In genomic region chr3:112327371-112327951, GRCh38 we compare ENCODE assay signal across 8 cellular contexts. TPM values are rescaled to one million over a fixed set of nuclear protein-coding genes. Genes with fewer than 3 reads are reported as not detected.
A peak's percentile ranks its signal among the peaks of the same experiment; 100 is the strongest.
DNase-seq lines count a peak whose midpoint lies in the region; ATAC-seq, FAIRE-seq and TF ChIP-seq lines count a peak whose summit lies in the region.

No MANE protein-coding gene starts in this region.

- no peaks in the 10 kb centered on the region for H3K79me2 ChIP-seq in OCI-LY3 (ENCODE audit: low read length)

- H3K9ac ChIP-seq in OCI-LY3 (ENCODE audit: low read length): no peak overlapping the region

- H3K9me3 ChIP-seq in OCI-LY3 (ENCODE audit: insufficient read depth, low read length) (no peaks in the 10 kb centered on the region), breast epithelium (no peaks in the 10 kb centered on the region)

- H3K27ac Mint-ChIP-seq in activated naive CD8-positive, alpha-beta T cell treated with anti-CD3 and anti-CD28 coated beads, Interleukin-2, amount 10 ng/mL, durations not matched to agents 7 days and 5 days: no peak overlapping the region
- H3K27ac Mint-ChIP-seq in activated naive CD8-positive, alpha-beta T cell treated with anti-CD3 and anti-CD28 coated beads for 36 hours: no peak overlapping the region
- no peak overlapping the region for H3K27ac Mint-ChIP-seq in type B pancreatic cell

- ATAC-seq in activated naive CD8-positive, alpha-beta T cell treated with anti-CD3 and anti-CD28 coated beads, Interleukin-2, amount 10 ng/mL, durations not matched to agents 7 days and 5 days (ENCODE audit: low read depth): peak; percentile 97
- peak; percentile 91 for ATAC-seq in GM21737 (IDR thresholded peaks at IDR 0.05; ENCODE audit: unreplicated experiment)

- H3K27ac ChIP-seq in OCI-LY3 (ENCODE audit: low read length): no peak overlapping the region
- no peak overlapping the region for H3K27ac ChIP-seq in breast epithelium

- H3K36me3 Mint-ChIP-seq in activated naive CD8-positive, alpha-beta T cell treated with anti-CD3 and anti-CD28 coated beads, Interleukin-2, amount 10 ng/mL, durations not matched to agents 7 days and 5 days: no peaks in the 10 kb centered on the region
- no peaks in the 10 kb centered on the region for H3K36me3 Mint-ChIP-seq in activated naive CD8-positive, alpha-beta T cell treated with anti-CD3 and anti-CD28 coated beads for 36 hours
- H3K36me3 Mint-ChIP-seq in type B pancreatic cell: no peaks in the 10 kb centered on the region

- no peaks in the 10 kb centered on the region for H4K20me1 ChIP-seq in OCI-LY3 (ENCODE audit: insufficient read depth, low read length)

- H3K4me3 Mint-ChIP-seq in activated naive CD8-positive, alpha-beta T cell treated with anti-CD3 and anti-CD28 coated beads, Interleukin-2, amount 10 ng/mL, durations not matched to agents 7 days and 5 days: no peak overlapping the region
- H3K4me3 Mint-ChIP-seq in activated naive CD8-positive, alpha-beta T cell treated with anti-CD3 and anti-CD28 coated beads for 36 hours: no peak overlapping the region
- H3K4me3 Mint-ChIP-seq in type B pancreatic cell: no peak overlapping the region

- TF ChIP-seq CTCF in OCI-LY3 (IDR thresholded peaks at IDR 0.05; ENCODE audit: low read depth, low read length) (peak; percentile 89), breast epithelium (IDR thresholded peaks at IDR 0.05) (peak in 2 of 3 donors; percentile 49 to 56), type B pancreatic cell (conservative IDR thresholded peaks at IDR 0.05) (peak; percentile 82)

- H3K4me3 ChIP-seq in OCI-LY3 (ENCODE audit: low read length): no peak overlapping the region
- H3K4me3 ChIP-seq in breast epithelium: no peak overlapping the region

- intact Hi-C loops in breast epithelium (cut with DNase I; ENCODE audit: low total_unique reads): no loop called here

- H3K4me2 ChIP-seq in OCI-LY3 (ENCODE audit: low read length): no peak overlapping the region

- peaks cover 4% of the 10 kb centered on the region for H3K27me3 Mint-ChIP-seq in activated naive CD8-positive, alpha-beta T cell treated with anti-CD3 and anti-CD28 coated beads, Interleukin-2, amount 10 ng/mL, durations not matched to agents 7 days and 5 days
- peaks cover 3% of the 10 kb centered on the region for H3K27me3 Mint-ChIP-seq in activated naive CD8-positive, alpha-beta T cell treated with anti-CD3 and anti-CD28 coated beads for 36 hours
- no peaks in the 10 kb centered on the region for H3K27me3 Mint-ChIP-seq in type B pancreatic cell

- POLR2A ChIA-PET in activated naive CD8-positive, alpha-beta T cell treated with anti-CD3 and anti-CD28 coated beads, Interleukin-2, amount 10 ng/mL, durations not matched to agents 7 days and 5 days (lab: Charles Lee): no interaction called here

- H3K4me1 ChIP-seq in OCI-LY3 (ENCODE audit: low read length) (peaks cover 4% of the 10 kb centered on the region; the same call in 1 of the 2 replicates), breast epithelium (no peaks in the 10 kb centered on the region)

- FAIRE-seq in HTR-8/SVneo (lab: Jason Lieb, UNC): peak; percentile 54

- DNase-seq in activated naive CD8-positive, alpha-beta T cell treated with anti-CD3 and anti-CD28 coated beads, Interleukin-2, amount 10 ng/mL, durations not matched to agents 7 days and 5 days: no peak
- DNase-seq in activated naive CD8-positive, alpha-beta T cell treated with anti-CD3 and anti-CD28 coated beads for 36 hours: no peak
- DNase-seq in HTR-8/SVneo (ENCODE audit: insufficient read length, low spot score): peak; percentile 65
- DNase-seq in breast epithelium (ENCODE audit: low spot score in 2 of 2): no peak
- peak; percentile 71 for DNase-seq in kidney tubule cell (ENCODE audit: low spot score)
- no peak for DNase-seq in type B pancreatic cell (ENCODE audit: extremely low spot score, unreplicated experiment)

- H3K36me3 ChIP-seq in OCI-LY3 (replicated peaks; ENCODE audit: low read depth, low read length) (no peaks in the 10 kb centered on the region), breast epithelium (no peaks in the 10 kb centered on the region)

- H2AFZ ChIP-seq in OCI-LY3 (ENCODE audit: low read depth, low read length): no peak overlapping the region

- no peaks in the 10 kb centered on the region for H3K9me3 Mint-ChIP-seq in activated naive CD8-positive, alpha-beta T cell treated with anti-CD3 and anti-CD28 coated beads, Interleukin-2, amount 10 ng/mL, durations not matched to agents 7 days and 5 days
- H3K9me3 Mint-ChIP-seq in activated naive CD8-positive, alpha-beta T cell treated with anti-CD3 and anti-CD28 coated beads for 36 hours: no peaks in the 10 kb centered on the region
- no peaks in the 10 kb centered on the region for H3K9me3 Mint-ChIP-seq in type B pancreatic cell

- no peaks in the 10 kb centered on the region for H3K27me3 ChIP-seq in OCI-LY3 (ENCODE audit: low read depth, low read length)
- no peaks in the 10 kb centered on the region for H3K27me3 ChIP-seq in breast epithelium

- H3K4me1 Mint-ChIP-seq in activated naive CD8-positive, alpha-beta T cell treated with anti-CD3 and anti-CD28 coated beads, Interleukin-2, amount 10 ng/mL, durations not matched to agents 7 days and 5 days: peaks cover 1% of the 10 kb centered on the region
- H3K4me1 Mint-ChIP-seq in activated naive CD8-positive, alpha-beta T cell treated with anti-CD3 and anti-CD28 coated beads for 36 hours: peaks cover 2% of the 10 kb centered on the region
- no peaks in the 10 kb centered on the region for H3K4me1 Mint-ChIP-seq in type B pancreatic cell (ENCODE audit: unreplicated experiment)

- TF ChIP-seq POLR2A in breast epithelium (IDR thresholded peaks at IDR 0.05): no peak

RNA-seq across cellular contexts. Expression of gene CD200, which starts 5.5 kb away (rescaled TPM):
- 1 to 10 TPM; 1.7 to 2.1 TPM for total RNA-seq in activated naive CD8-positive, alpha-beta T cell treated with anti-CD3 and anti-CD28 coated beads, Interleukin-2, amount 10 ng/mL, durations not matched to agents 7 days and 5 days
- 10 to 100 TPM; 32.7 to 33.6 TPM for total RNA-seq in activated naive CD8-positive, alpha-beta T cell treated with anti-CD3 and anti-CD28 coated beads for 36 hours
- total RNA-seq in breast epithelium: 10 to 100 TPM in 2 of 3 donors, 1 to 10 TPM in 1; 4.8 to 20.8 (median 17.0) TPM
- 11.9 and 20.1 TPM in 2 replicates for total RNA-seq in type B pancreatic cell (ENCODE audit: low replicate concordance)

RNA-seq across cellular contexts. Expression of gene SLC9C1, which starts 33.4 kb away (rescaled TPM):
- total RNA-seq in activated naive CD8-positive, alpha-beta T cell treated with anti-CD3 and anti-CD28 coated beads, Interleukin-2, amount 10 ng/mL, durations not matched to agents 7 days and 5 days: not detected
- not detected for total RNA-seq in activated naive CD8-positive, alpha-beta T cell treated with anti-CD3 and anti-CD28 coated beads for 36 hours
- under 1 TPM in 2 of 3 donors, not detected in 1; 0.15 to 0.48 TPM for total RNA-seq in breast epithelium
- total RNA-seq in type B pancreatic cell (ENCODE audit: low replicate concordance): 0.48 and 0.99 TPM in 2 replicates

Comparison
In these comparisons a context has a peak if more than half of its experiments do, and no peak if none do; other contexts are left out.
1. DNase-seq: peak in HTR-8/SVneo (single experiment) and kidney tubule cell (single experiment); none in activated naive CD8-positive, alpha-beta T cell treated with anti-CD3 and anti-CD28 coated beads, Interleukin-2, amount 10 ng/mL, durations not matched to agents 7 days and 5 days (single experiment), activated naive CD8-positive, alpha-beta T cell treated with anti-CD3 and anti-CD28 coated beads for 36 hours (single experiment), breast epithelium (0 of 2) and type B pancreatic cell (single experiment).
2. Peak in every context shown above with its lines, with median percentiles within 50 percentile points of each other: CTCF ChIP-seq.